In genomic region chr2:154195644-154196221, GRCh38 we compare ENCODE assay signal across 16 cellular contexts.
DNase-seq lines count a peak whose midpoint lies in the region; ATAC-seq and TF ChIP-seq lines count a peak whose summit lies in the region.
"Had no signal": no experiment of that assay in that cellular context is flagged by ENCODE, and none has a peak within 500 bp of the region (broad histone marks: within the 10 kb centered on the region; RNA-seq: fewer than 3 reads in every experiment).

No MANE protein-coding gene starts in this region.

- no peaks in the 10 kb centered on the region for H3K9me3 Mint-ChIP-seq in endodermal cell

- no peaks in the 10 kb centered on the region for H3K4me1 Mint-ChIP-seq in endodermal cell
- H3K4me1 Mint-ChIP-seq: T-helper 17 cell had no signal

- H3K4me1 ChIP-seq in endodermal cell (ENCODE audit: control insufficient read depth, insufficient read depth, low read length) (no peaks in the 10 kb centered on the region), smooth muscle cell (ENCODE audit: low read depth) (no peaks in the 10 kb centered on the region), gastrocnemius medialis (no peaks in the 10 kb centered on the region)
- H3K4me1 ChIP-seq: stomach had no signal

- no peak overlapping the region for H3K9ac ChIP-seq in endodermal cell (ENCODE audit: extremely low read depth, low read length, poor library complexity, severe bottlenecking)
- H3K9ac ChIP-seq in smooth muscle cell (ENCODE audit: low read depth): no peak overlapping the region

- ATAC-seq in GM19452 (IDR thresholded peaks at IDR 0.05; ENCODE audit: unreplicated experiment) (no peak), gastrocnemius medialis (no peak)
- ATAC-seq: CD8-positive, alpha-beta T cell; naive thymus-derived CD4-positive, alpha-beta T cell; T-helper 17 cell had no signal

- no peak overlapping the region for H3K27ac Mint-ChIP-seq in endodermal cell
- H3K27ac Mint-ChIP-seq: CD8-positive, alpha-beta T cell; naive thymus-derived CD4-positive, alpha-beta T cell; T-helper 17 cell had no signal

- no peaks in the 10 kb centered on the region for H3K9me3 ChIP-seq in endodermal cell (ENCODE audit: control insufficient read depth, low read length)
- H3K9me3 ChIP-seq in smooth muscle cell (replicated peaks; ENCODE audit: low read depth): no peaks in the 10 kb centered on the region
- H3K9me3 ChIP-seq in gastrocnemius medialis: no peaks in the 10 kb centered on the region
- H3K9me3 ChIP-seq: stomach had no signal

- no peaks in the 10 kb centered on the region for H4K20me1 ChIP-seq in smooth muscle cell (ENCODE audit: low read depth)

- no peak overlapping the region for H2AFZ ChIP-seq in smooth muscle cell (ENCODE audit: low read depth)

- DNase-seq in A172 (ENCODE audit: low spot score) (peak; percentile 6), H7 (peak; percentile 10), OCI-M1 (lab: John Stamatoyannopoulos, UW) (peak; percentile 5), endodermal cell (peak; percentile 48), NCI-H524 treated with DMSO at 0.1 percent for 48 hours (lab: John Stamatoyannopoulos, UW) (no peak), smooth muscle cell (lab: John Stamatoyannopoulos, UW; ENCODE audit: unreplicated experiment) (no peak), gastrocnemius medialis (no peak)
- DNase-seq: activated CD4-positive, CD25-positive, alpha-beta regulatory T cell; CD8-positive, alpha-beta T cell; Kasumi-1; naive thymus-derived CD4-positive, alpha-beta T cell; NCI-H446 treated with DMSO at 0.1 percent for 48 hours; stomach; T-helper 17 cell had no signal

- intact Hi-C loops in gastrocnemius medialis (cut with DNase I; ENCODE audit: low total_unique reads): no loop called here

- H3K27ac ChIP-seq in endodermal cell (ENCODE audit: low read depth, low read length) (no peak overlapping the region), smooth muscle cell (ENCODE audit: low read depth) (no peak overlapping the region), gastrocnemius medialis (no peak overlapping the region)
- H3K27ac ChIP-seq: stomach had no signal

- in situ Hi-C loops in gastrocnemius medialis (cut with MboI; ENCODE audit: low sequenced_read_pairs in 4 of 4): no loop called here

- no peaks in the 10 kb centered on the region for H3K27me3 ChIP-seq in H7 (ENCODE audit: control insufficient read depth, insufficient read depth, low read length)
- no peaks in the 10 kb centered on the region for H3K27me3 ChIP-seq in endodermal cell (ENCODE audit: control insufficient read depth, insufficient read depth, low read length, poor library complexity, severe bottlenecking)
- no peaks in the 10 kb centered on the region for H3K27me3 ChIP-seq in smooth muscle cell (ENCODE audit: low read depth)
- H3K27me3 ChIP-seq in gastrocnemius medialis: no peaks in the 10 kb centered on the region
- H3K27me3 ChIP-seq: stomach had no signal

- H3K4me3 Mint-ChIP-seq in endodermal cell: no peak overlapping the region
- H3K4me3 Mint-ChIP-seq: CD8-positive, alpha-beta T cell; naive thymus-derived CD4-positive, alpha-beta T cell; T-helper 17 cell had no signal

- no peak overlapping the region for H3K4me3 ChIP-seq in H7 (ENCODE audit: insufficient read depth, low read depth, low read length)
- no peak overlapping the region for H3K4me3 ChIP-seq in endodermal cell (ENCODE audit: low read length)
- no peak overlapping the region for H3K4me3 ChIP-seq in smooth muscle cell
- H3K4me3 ChIP-seq in gastrocnemius medialis: no peak overlapping the region
- H3K4me3 ChIP-seq: lung, stomach had no signal

- no peaks in the 10 kb centered on the region for H3K79me2 ChIP-seq in smooth muscle cell (ENCODE audit: low read depth)

- no peak for TF ChIP-seq POLR2A in gastrocnemius medialis (IDR thresholded peaks at IDR 0.05)

- H3K36me3 ChIP-seq in H7 (replicated peaks; ENCODE audit: control insufficient read depth, insufficient read depth, low read length) (no peaks in the 10 kb centered on the region), endodermal cell (ENCODE audit: control insufficient read depth, insufficient read depth, low read length) (no peaks in the 10 kb centered on the region), smooth muscle cell (ENCODE audit: low read depth) (no peaks in the 10 kb centered on the region), gastrocnemius medialis (no peaks in the 10 kb centered on the region)
- H3K36me3 ChIP-seq: stomach had no signal

- no peak overlapping the region for H3K4me2 ChIP-seq in smooth muscle cell

- no peaks in the 10 kb centered on the region for H3F3A ChIP-seq in smooth muscle cell (ENCODE audit: low read depth)

- H3K36me3 Mint-ChIP-seq in endodermal cell (ENCODE audit: low read depth): no peaks in the 10 kb centered on the region
- H3K36me3 Mint-ChIP-seq: CD8-positive, alpha-beta T cell; naive thymus-derived CD4-positive, alpha-beta T cell had no signal

- H3K27me3 Mint-ChIP-seq in endodermal cell (ENCODE audit: insufficient read depth): no peaks in the 10 kb centered on the region
- H3K27me3 Mint-ChIP-seq: naive thymus-derived CD4-positive, alpha-beta T cell; T-helper 17 cell had no signal

- peak; percentile 49 for TF ChIP-seq CTCF in endodermal cell (conservative IDR thresholded peaks at IDR 0.05)
- TF ChIP-seq CTCF in smooth muscle cell (IDR thresholded peaks at IDR 0.05; ENCODE audit: borderline replicate concordance, insufficient read depth, poor library complexity, severe bottlenecking): no peak
- no peak for TF ChIP-seq CTCF in gastrocnemius medialis (IDR thresholded peaks at IDR 0.05 in 4 of 5, conservative IDR thresholded peaks at IDR 0.05 in 1 of 5)

Comparison
In these comparisons a context has a peak if more than half of its experiments do, and no peak if none do; other contexts are left out.
1. DNase-seq: peak in A172 (single experiment), H7 (single experiment), OCI-M1 (single experiment) and endodermal cell (single experiment); none in NCI-H524 treated with DMSO at 0.1 percent for 48 hours (single experiment), smooth muscle cell (single experiment) and gastrocnemius medialis (0 of 2).